In the genomic region with DNA sequence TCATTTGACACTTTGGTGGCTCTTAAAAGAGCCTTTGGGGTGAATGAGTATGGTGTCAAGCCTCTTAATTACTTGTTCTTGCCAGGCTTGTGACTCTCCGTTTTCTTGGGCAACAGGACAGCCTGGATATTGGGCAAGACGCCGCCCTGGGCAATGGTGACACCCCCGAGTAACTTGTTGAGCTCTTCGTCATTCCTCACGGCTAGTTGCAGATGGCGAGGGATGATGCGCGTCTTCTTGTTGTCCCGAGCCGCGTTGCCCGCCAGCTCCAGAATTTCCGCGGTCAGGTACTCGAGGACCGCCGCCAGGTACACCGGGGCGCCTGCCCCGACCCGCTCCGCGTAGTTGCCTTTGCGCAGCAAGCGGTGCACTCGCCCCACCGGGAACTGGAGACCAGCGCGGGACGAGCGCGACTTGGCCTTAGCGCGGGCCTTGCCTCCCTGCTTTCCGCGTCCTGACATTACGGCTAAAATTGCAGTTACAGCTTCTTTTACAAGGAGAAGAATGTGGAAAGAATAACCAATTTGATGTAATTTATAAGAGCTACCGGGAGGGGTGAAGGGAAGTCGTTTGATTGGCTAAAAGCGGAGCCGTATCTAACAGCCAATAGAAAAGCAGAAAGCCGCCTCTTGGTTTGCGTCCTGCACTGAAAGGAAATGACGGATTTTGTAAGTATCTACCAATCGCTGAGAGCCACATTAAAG, we compare ENCODE assay signal across 8 cellular contexts. TPM values are rescaled to one million over a fixed set of nuclear protein-coding genes. Genes with fewer than 3 reads are reported as not detected.
DNase-seq lines count a peak whose midpoint lies in the region; ATAC-seq and TF ChIP-seq lines count a peak whose summit lies in the region.

No MANE protein-coding gene starts in this region.

- H3K27me3 ChIP-seq in colonic mucosa (no peaks in the 10 kb centered on the region), layer of hippocampus (ENCODE audit: control insufficient read depth, insufficient read depth, low read length) (no peaks in the 10 kb centered on the region)

- H3K9me3 ChIP-seq in colonic mucosa = no peaks in the 10 kb centered on the region

- ATAC-seq in HG03378 (IDR thresholded peaks at IDR 0.05; ENCODE audit: unreplicated experiment) = peak; percentile 47

- peak overlapping the region; percentile 64 for H3K4me3 ChIP-seq in colonic mucosa

- TF ChIP-seq CTCF in colonic mucosa (IDR thresholded peaks at IDR 0.05) = no peak

- peak overlapping the region; percentile 89 to 98 for H3K9ac ChIP-seq in colonic mucosa (ENCODE audit: low read depth in 2 of 2, low read length in 2 of 2)

- no peaks in the 10 kb centered on the region for H3K36me3 ChIP-seq in colonic mucosa

- DNase-seq in Ammon's horn (ENCODE audit: low spot score) (peak; percentile 98), NCI-H460 (ENCODE audit: extremely low read depth, low read depth) (peak; percentile 100), colonic mucosa (peak; percentile 88)
- peak; percentile 48 to 61 for DNase-seq in activated CD4-positive, alpha-beta T cell treated with anti-CD3 and anti-CD28 coated beads for 24 hours (ENCODE audit: low read depth in 2 of 2)
- peak; percentile 31 to 58 (median 34) for DNase-seq in stimulated activated CD4-positive, alpha-beta T cell treated with anti-CD3 and anti-CD28 coated beads, Interleukin-1b, Interleukin-23, amount 100 ng/mL, for 24 hours (ENCODE audit: low read depth in 4 of 4, low spot score in 1 of 4)

- H3K4me1 ChIP-seq in colonic mucosa = no peaks in the 10 kb centered on the region

- TF ChIP-seq POLR2A in GM19099 (IDR thresholded peaks at IDR 0.05; ENCODE audit: extremely low read depth, insufficient read length, low read depth) = peak; percentile 91

- intact Hi-C loops in colonic mucosa (cut with DNase I) = no loop called here

- H3K27ac ChIP-seq in colonic mucosa (peak overlapping the region; percentile 100), layer of hippocampus (ENCODE audit: low read depth, low read length) (peak overlapping the region; percentile 99)

RNA-seq across cellular contexts. Expression of gene BOLA1, which starts 11.8 kb away (rescaled TPM):
- total RNA-seq in NCI-H460 (2014; rRNA removed; shearing (Covaris generic)) = 21.7 and 24.9 TPM in 2 replicates
- 43.8 and 53.3 TPM in 2 replicates for polyA plus RNA-seq in NCI-H460 (2014; cell fraction: nucleus; rRNA removed)
- 10 to 100 TPM; 12.8 to 21.1 TPM for total RNA-seq in colonic mucosa

RNA-seq across cellular contexts. Expression of gene SV2A, which starts 30.0 kb away (rescaled TPM):
- 0.63 and 1.3 TPM in 2 replicates for total RNA-seq in NCI-H460 (2014; rRNA removed; shearing (Covaris generic))
- polyA plus RNA-seq in NCI-H460 (2014; cell fraction: nucleus; rRNA removed) = 0.22 and 1.2 TPM in 2 replicates
- 1 to 10 TPM in 1 of 2 donors, under 1 TPM in 1; 0.89 to 1.5 TPM for total RNA-seq in colonic mucosa

RNA-seq across cellular contexts. Expression of gene SF3B4, which starts 40.0 kb away (rescaled TPM):
- total RNA-seq in NCI-H460 (2014; rRNA removed; shearing (Covaris generic)) = 20.0 and 29.4 TPM in 2 replicates
- 20.4 and 21.6 TPM in 2 replicates for polyA plus RNA-seq in NCI-H460 (2014; cell fraction: nucleus; rRNA removed)
- total RNA-seq in colonic mucosa = 10 to 100 TPM; 42.2 to 66.1 TPM

RNA-seq across cellular contexts. Expression of gene MTMR11, which starts 49.1 kb away (rescaled TPM):
- total RNA-seq in NCI-H460 (2014; rRNA removed; shearing (Covaris generic)) = 8.7 and 10.5 TPM in 2 replicates
- polyA plus RNA-seq in NCI-H460 (2014; cell fraction: nucleus; rRNA removed) = 28.0 and 30.1 TPM in 2 replicates
- 100 to 1,000 TPM; 168 to 188 TPM for total RNA-seq in colonic mucosa

Comparison
In these comparisons a context has a peak if more than half of its experiments do, and no peak if none do; other contexts are left out.
1. Peak in every context shown above with its lines: DNase-seq, ATAC-seq, H3K4me3 ChIP-seq and H3K27ac ChIP-seq.
2. DNase-seq: peak in every context shown above with its lines; median percentile 100 in NCI-H460; 98 in Ammon's horn; 88 in colonic mucosa; 54 in activated CD4-positive, alpha-beta T cell treated with anti-CD3 and anti-CD28 coated beads for 24 hours; 34 in stimulated activated CD4-positive, alpha-beta T cell treated with anti-CD3 and anti-CD28 coated beads, Interleukin-1b, Interleukin-23, amount 100 ng/mL, for 24 hours.